Comparison of ENCODE assay signal across 15 cellular contexts in genomic region chr19:39542198-39542597, GRCh38. TPM values are rescaled to one million over a fixed set of nuclear protein-coding genes. Genes with fewer than 3 reads are reported as not detected.
DNase-seq lines count a peak whose midpoint lies in the region; ATAC-seq and TF ChIP-seq lines count a peak whose summit lies in the region.
"Had no signal": no experiment of that assay in that cellular context is flagged by ENCODE, and none has a peak within 500 bp of the region (broad histone marks: within the 10 kb centered on the region; RNA-seq: fewer than 3 reads in every experiment).

No MANE protein-coding gene starts in this region.

- peaks cover 4% of the 10 kb centered on the region for H3K27me3 Mint-ChIP-seq in IgD-negative memory B cell
- H3K27me3 Mint-ChIP-seq in neural crest cell (ENCODE audit: low read depth): peaks cover 24% of the 10 kb centered on the region

- H3K27me3 ChIP-seq in dorsolateral prefrontal cortex: no peaks in the 10 kb centered on the region
- no peaks in the 10 kb centered on the region for H3K27me3 ChIP-seq in vagina
- no peaks in the 10 kb centered on the region for H3K27me3 ChIP-seq in uterus

- H3K36me3 Mint-ChIP-seq in IgD-negative memory B cell (no peaks in the 10 kb centered on the region), neural crest cell (ENCODE audit: low read depth) (no peaks in the 10 kb centered on the region)
- H3K36me3 Mint-ChIP-seq: WTC11 had no signal

- ATAC-seq in GM21447 (IDR thresholded peaks at IDR 0.05; ENCODE audit: unreplicated experiment) (no peak), HG03280 (IDR thresholded peaks at IDR 0.05; ENCODE audit: unreplicated experiment) (no peak)
- ATAC-seq: activated T-cell treated with anti-CD3 and anti-CD28 coated beads, Interleukin-2, amount 50 U/mL, for 4 hours; effector memory CD8-positive, alpha-beta T cell; left cardiac atrium; WTC11 had no signal

- H3K4me3 Mint-ChIP-seq in IgD-negative memory B cell (peak overlapping the region in 2 of 4 donors; percentile 34 to 73), neural crest cell (peak overlapping the region; percentile 81)
- H3K4me3 Mint-ChIP-seq: activated T-cell treated with anti-CD3 and anti-CD28 coated beads, Interleukin-2, amount 50 U/mL, for 4 hours; effector memory CD8-positive, alpha-beta T cell; WTC11 had no signal

- H3K36me3 ChIP-seq in vagina (no peaks in the 10 kb centered on the region), uterus (no peaks in the 10 kb centered on the region)
- H3K36me3 ChIP-seq: thoracic aorta had no signal

- H3K27ac Mint-ChIP-seq in IgD-negative memory B cell (peak overlapping the region in 2 of 3 donors; percentile 64 to 79), neural crest cell (ENCODE audit: unreplicated experiment) (no peak overlapping the region)
- H3K27ac Mint-ChIP-seq: WTC11 had no signal

- H3K4me1 Mint-ChIP-seq in IgD-negative memory B cell (peaks cover 26 to 34% (median 31%) of the 10 kb centered on the region in 3 donors), neural crest cell (peaks cover 36% of the 10 kb centered on the region)

- no peak for TF ChIP-seq POLR2A in vagina (IDR thresholded peaks at IDR 0.05)
- TF ChIP-seq POLR2A in uterus (IDR thresholded peaks at IDR 0.05): no peak

- DNase-seq in COR-L47 (lab: John Stamatoyannopoulos, UW) (peak; percentile 72), dorsolateral prefrontal cortex (no peak), neural crest cell (ENCODE audit: low read depth, low spot score) (no peak), vagina (ENCODE audit: extremely low spot score in 2 of 2) (no peak), uterus (no peak)
- DNase-seq: activated T-cell treated with anti-CD3 and anti-CD28 coated beads, Interleukin-2, amount 50 U/mL, for 4 hours; effector memory CD8-positive, alpha-beta T cell; left cardiac atrium; NCI-H1092 treated with DMSO at 0.1 percent for 48 hours; SK-N-SH had no signal

- H3K4me3 ChIP-seq in dorsolateral prefrontal cortex: peak overlapping the region in 5 of 59 donors; percentile 4 to 28 (median 23)
- no peak overlapping the region for H3K4me3 ChIP-seq in vagina
- H3K4me3 ChIP-seq in uterus: no peak overlapping the region
- H3K4me3 ChIP-seq: thoracic aorta had no signal

- intact Hi-C loops in dorsolateral prefrontal cortex (cut with DNase I): loop anchor here (10.0 kb wide), 2 partner anchors 303 to 417 kb away; partner anchors contain the start of genes FBL (in 2 of the 2) and PAK4 (in 1 of the 2)
- intact Hi-C loops in vagina (cut with DNase I): no loop called here
- intact Hi-C loops in uterus (cut with DNase I; ENCODE audit: low total_unique reads): no loop called here

- H3K27ac ChIP-seq in dorsolateral prefrontal cortex: peak overlapping the region in 54 of 59 donors; percentile 7 to 85 (median 66)
- H3K27ac ChIP-seq in vagina: no peak overlapping the region
- no peak overlapping the region for H3K27ac ChIP-seq in uterus
- H3K27ac ChIP-seq: thoracic aorta had no signal

- no peaks in the 10 kb centered on the region for H3K9me3 Mint-ChIP-seq in IgD-negative memory B cell
- no peaks in the 10 kb centered on the region for H3K9me3 Mint-ChIP-seq in neural crest cell
- H3K9me3 Mint-ChIP-seq: activated T-cell treated with anti-CD3 and anti-CD28 coated beads, Interleukin-2, amount 50 U/mL, for 4 hours; effector memory CD8-positive, alpha-beta T cell; WTC11 had no signal

- TF ChIP-seq CTCF in dorsolateral prefrontal cortex (IDR thresholded peaks at IDR 0.05 in 54 of 56, conservative IDR thresholded peaks at IDR 0.05 in 2 of 56; ENCODE audit: low read depth in 1 of 56, partially characterized antibody in 56 of 56): peak in 2 of 56 donors; percentile 9 to 14
- TF ChIP-seq CTCF in neural crest cell (conservative IDR thresholded peaks at IDR 0.05): no peak
- no peak for TF ChIP-seq CTCF in vagina (IDR thresholded peaks at IDR 0.05)
- no peak for TF ChIP-seq CTCF in uterus (IDR thresholded peaks at IDR 0.05)

- H3K9me3 ChIP-seq in vagina (no peaks in the 10 kb centered on the region), uterus (no peaks in the 10 kb centered on the region)
- H3K9me3 ChIP-seq: SK-N-SH, thoracic aorta had no signal

- H3K4me1 ChIP-seq in vagina: peaks cover 10% of the 10 kb centered on the region
- H3K4me1 ChIP-seq in uterus: peaks cover 0 to 4% of the 10 kb centered on the region in 2 donors

RNA-seq across cellular contexts. Expression of gene EID2, which starts 2.2 kb away (rescaled TPM):
- polyA plus RNA-seq in IgD-negative memory B cell: 14.6 TPM
- total RNA-seq in dorsolateral prefrontal cortex (10 to 100 TPM; 12.7 to 42.3 (median 28.5) TPM), neural crest cell (28.0 and 30.8 TPM in 2 replicates), vagina (13.5 TPM), uterus (10 to 100 TPM in 2 of 4 donors, 1 to 10 TPM in 2; 3.8 to 15.5 (median 8.6) TPM)

RNA-seq across cellular contexts. Expression of gene EID2B, which starts 9.5 kb away (rescaled TPM):
- polyA plus RNA-seq in IgD-negative memory B cell: 2.5 TPM
- 10 to 100 TPM in 94 of 120 experiments, 1 to 10 TPM in 26; 6.6 to 20.4 (median 12.6) TPM for total RNA-seq in dorsolateral prefrontal cortex
- total RNA-seq in neural crest cell: 7.2 and 7.7 TPM in 2 replicates
- 3.7 TPM for total RNA-seq in vagina
- total RNA-seq in uterus: 1 to 10 TPM in 3 of 4 donors, under 1 TPM in 1; 0.29 to 6.6 (median 5.1) TPM

RNA-seq across cellular contexts. Expression of gene SELENOV, which starts 27.3 kb away (rescaled TPM):
- polyA plus RNA-seq in IgD-negative memory B cell: not detected
- 1 to 10 TPM in 12 of 120 experiments, under 1 TPM in 22, not detected in 86; 0.28 to 2.7 (median 0.81) TPM for total RNA-seq in dorsolateral prefrontal cortex
- total RNA-seq in neural crest cell: not detected in 2 replicates
- total RNA-seq in vagina: not detected
- under 1 TPM in 1 of 4 donors, not detected in 3; 0.41 TPM for total RNA-seq in uterus
- total RNA-seq: activated T-cell treated with anti-CD3 and anti-CD28 coated beads, Interleukin-2, amount 50 U/mL, for 4 hours; left cardiac atrium; thoracic aorta had no signal

RNA-seq across cellular contexts. Expression of gene DLL3, which starts 43.5 kb away (rescaled TPM):
- 1.5 TPM for polyA plus RNA-seq in IgD-negative memory B cell
- total RNA-seq in dorsolateral prefrontal cortex (1 to 10 TPM; 1.7 to 7.8 (median 3.7) TPM), neural crest cell (17.9 and 22.3 TPM in 2 replicates), vagina (not detected), uterus (under 1 TPM in 1 of 4 donors, not detected in 3; 0.41 TPM)
- total RNA-seq: left cardiac atrium, thoracic aorta had no signal

Comparison
In these comparisons a context has a peak if more than half of its experiments do, and no peak if none do; other contexts are left out.
1. H3K27ac ChIP-seq: peak in dorsolateral prefrontal cortex (54 of 59); none in vagina (single experiment) and uterus (0 of 2).
2. intact Hi-C loops: an anchor here in dorsolateral prefrontal cortex (10.0 kb wide); none called in vagina and uterus.